8 cellular contexts compared by ENCODE assay signal in genomic region chr19:8158411-8159074, GRCh38. TPM values are rescaled to one million over a fixed set of nuclear protein-coding genes. Genes with fewer than 3 reads are reported as not detected.
DNase-seq lines count a peak whose midpoint lies in the region; ATAC-seq and TF ChIP-seq lines count a peak whose summit lies in the region.

No MANE protein-coding gene starts in this region.

- H3K27me3 ChIP-seq in right cardiac atrium (ENCODE audit: control insufficient read depth, insufficient read depth) (no peaks in the 10 kb centered on the region), sigmoid colon (no peaks in the 10 kb centered on the region)

- no peak overlapping the region for H3K4me3 ChIP-seq in right cardiac atrium (ENCODE audit: low read length)
- H3K4me3 ChIP-seq in sigmoid colon = no peak overlapping the region

- no peaks in the 10 kb centered on the region for H3K36me3 ChIP-seq in sigmoid colon

- intact Hi-C loops in right cardiac atrium (cut with DNase I) (loop anchor here (2.0 to 10.0 kb wide), 5 partner anchors 92 to 194 kb away; no protein-coding TSS in a partner anchor), sigmoid colon (cut with DNase I) (loop anchor here (1.0 to 5.0 kb wide), 2 partner anchors 49 to 95 kb away; partner anchors contain the start of gene CERS4)

- H3K27ac ChIP-seq in right cardiac atrium (ENCODE audit: low read length) = no peak overlapping the region
- no peak overlapping the region for H3K27ac ChIP-seq in sigmoid colon

- no peak for TF ChIP-seq EP300 in sigmoid colon (IDR thresholded peaks at IDR 0.05)

- 42% methylated on average over 14 of the region's 14 CpGs for WGBS in right cardiac atrium
- 47 to 51% methylated on average over 14 of the region's 14 CpGs for WGBS in sigmoid colon, 2 donors

- peak; percentile 42 to 62 (median 60) for TF ChIP-seq CTCF in sigmoid colon (IDR thresholded peaks at IDR 0.05)

- ATAC-seq in right cardiac atrium (peak; percentile 64 to 69), GM18870 (IDR thresholded peaks at IDR 0.05; ENCODE audit: unreplicated experiment) (no peak), HG02642 (IDR thresholded peaks at IDR 0.05; ENCODE audit: poor library complexity, unreplicated experiment) (no peak)

- DNase-seq in GM03348 (ENCODE audit: low spot score) (peak; percentile 78), NAMALWA (ENCODE audit: low spot score) (peak; percentile 89), SHP77 (lab: John Stamatoyannopoulos, UW) (peak; percentile 81 to 84), amniotic stem cell (lab: John Stamatoyannopoulos, UW) (peak; percentile 64), right cardiac atrium (no peak), sigmoid colon (peak; percentile 74)

- H3K9me3 ChIP-seq in right cardiac atrium (ENCODE audit: control insufficient read depth, low read length) (no peaks in the 10 kb centered on the region), sigmoid colon (no peaks in the 10 kb centered on the region)

- H3K4me1 ChIP-seq in right cardiac atrium (ENCODE audit: control insufficient read depth, insufficient read depth, low read length) (peaks cover 5% of the 10 kb centered on the region), sigmoid colon (peaks cover 0 to 18% (median 11%) of the 10 kb centered on the region in 4 donors)

- no peak for TF ChIP-seq POLR2A in sigmoid colon (IDR thresholded peaks at IDR 0.05)

RNA-seq across cellular contexts. Expression of gene FBN3, which starts 9.2 kb away (rescaled TPM):
- total RNA-seq in right cardiac atrium (not detected), sigmoid colon (not detected)
- polyA plus RNA-seq in right cardiac atrium (not detected), sigmoid colon (under 1 TPM in 1 of 3 donors, not detected in 2; 0.06 TPM)

RNA-seq across cellular contexts. Expression of gene CERS4, which starts 50.6 kb away (rescaled TPM):
- total RNA-seq in right cardiac atrium (10 to 100 TPM; 16.1 to 20.9 (median 18.5) TPM), sigmoid colon (10 to 100 TPM; 24.1 to 40.0 (median 30.2) TPM)
- polyA plus RNA-seq in right cardiac atrium (10.2 TPM), sigmoid colon (10 to 100 TPM in 2 of 3 donors, 1 to 10 TPM in 1; 1.4 to 18.6 (median 11.4) TPM)

Comparison
In these comparisons a context has a peak if more than half of its experiments do, and no peak if none do; other contexts are left out.
1. DNase-seq: peak in GM03348 (single experiment), NAMALWA (single experiment), SHP77 (2 of 2), amniotic stem cell (single experiment) and sigmoid colon (single experiment); none in right cardiac atrium (0 of 3).
2. ATAC-seq: peak in right cardiac atrium (2 of 2); none in GM18870 (single experiment) and HG02642 (single experiment).